Comparison of ENCODE assay signal across 22 cellular contexts in genomic region chrX:131067846-131068745, GRCh38. TPM values are rescaled to one million over a fixed set of nuclear protein-coding genes. Genes with fewer than 3 reads are reported as not detected.
A peak's percentile ranks its signal among the peaks of the same experiment; 100 is the strongest.
DNase-seq lines count a peak whose midpoint lies in the region; ATAC-seq, FAIRE-seq and TF ChIP-seq lines count a peak whose summit lies in the region.
"Had no signal": no experiment of that assay in that cellular context is flagged by ENCODE, and none has a peak within 500 bp of the region (broad histone marks: within the 10 kb centered on the region; RNA-seq: fewer than 3 reads in every experiment).

No MANE protein-coding gene starts in this region.

- peak overlapping the region in 1 of 4 experiments; percentile 18; a peak in 1 of 7 replicates for H3K9ac ChIP-seq in H1 (replicated peaks in 1 of 4; ENCODE audit: extremely low read depth in 1 of 4, low read depth in 3 of 4, low read length in 3 of 4)

- H3K9me3 ChIP-seq in H1 (ENCODE audit: insufficient read depth in 2 of 2, low read depth in 1 of 2, low read length in 1 of 2) (no peaks in the 10 kb centered on the region), SJCRH30 (replicated peaks) (no peaks in the 10 kb centered on the region)
- H3K9me3 ChIP-seq: MG63 had no signal

- peaks cover 30% of the 10 kb centered on the region for H3K27me3 Mint-ChIP-seq in nephron progenitor cell (ENCODE audit: low read depth, poor library complexity)

- H3K4me3 ChIP-seq in H7 (ENCODE audit: insufficient read depth, low read depth, low read length), result peak overlapping the region; percentile 50
- peak overlapping the region; percentile 51 to 75 (median 52) for H3K4me3 ChIP-seq in H1 (ENCODE audit: extremely low read depth in 1 of 4, insufficient read depth in 2 of 4, low read depth in 3 of 4, low read length in 4 of 4)
- H3K4me3 ChIP-seq in SJCRH30, result no peak overlapping the region
- H3K4me3 ChIP-seq: lung, MG63, skin epidermis had no signal

- 5% methylated on average over 14 of the region's 41 CpGs; no CpG with 5 or more reads in 1 of the 2 experiments for WGBS in H1 (ENCODE audit: extremely low coverage in 1 of 2, insufficient coverage in 1 of 2, insufficient read length in 1 of 2, insufficient replicate concordance in 2 of 2, low coverage in 1 of 2, low lambda C conversion rate in 2 of 2, missing lambda C conversion rate in 1 of 2), 2 experiments

- H3K56ac ChIP-seq in H1 (replicated peaks; ENCODE audit: insufficient read length, low read depth, low read length), result no peak overlapping the region

- H2BK20ac ChIP-seq in H1 (ENCODE audit: low read length), result peak overlapping the region; percentile 61; the same call in 1 of the 2 replicates

- no peak overlapping the region for H4K5ac ChIP-seq in H1 (ENCODE audit: insufficient read length, low read depth, low read length)

- peaks cover 63% of the 10 kb centered on the region for H3K27me3 ChIP-seq in H7 (ENCODE audit: control insufficient read depth, insufficient read depth, low read length)
- H3K27me3 ChIP-seq in H1 (replicated peaks in 1 of 4; ENCODE audit: control insufficient read depth in 3 of 4, extremely low read depth in 1 of 4, insufficient read depth in 3 of 4, low read length in 3 of 4), result peaks cover 8 to 48% (median 36%) of the 10 kb centered on the region in 4 experiments
- H3K27me3 ChIP-seq in SJCRH30, result no peaks in the 10 kb centered on the region
- H3K27me3 ChIP-seq: brain microvascular endothelial cell had no signal

- H3K23me2 ChIP-seq in H1 (ENCODE audit: low read depth, low read length), result peaks cover 13% of the 10 kb centered on the region

- no peaks in the 10 kb centered on the region for H3K9me3 Mint-ChIP-seq in nephron progenitor cell
- H3K9me3 Mint-ChIP-seq: activated T-helper 1 cell treated with anti-CD3 and anti-CD28 coated beads, Interleukin-12 subunit alpha, Interleukin-12 subunit beta, Interleukin-2, Interleukin-4 antibody, amounts not matched to agents 30 ng/mL and 10 ng/mL and 1 ng/mL, durations not matched to agents 14 hours and 24 hours and 36 hours; naive thymus-derived CD4-positive, alpha-beta T cell had no signal

- H3K79me1 ChIP-seq in H1 (ENCODE audit: low read depth, low read length), result no peaks in the 10 kb centered on the region

- FAIRE-seq in H1 (lab: Jason Lieb, UNC), result no peak

- 0 out of 2 replicates have a peak overlapping the region, but pooled peaks have one; percentile 80 for H2BK12ac ChIP-seq in H1 (ENCODE audit: low read depth, low read length)

- ATAC-seq in GM18502 (IDR thresholded peaks at IDR 0.05; ENCODE audit: poor library complexity, unreplicated experiment), result no peak
- ATAC-seq: foreskin keratinocyte; naive thymus-derived CD4-positive, alpha-beta T cell; Right ventricle myocardium inferior; T-helper 17 cell had no signal

- H3K27ac Mint-ChIP-seq in nephron progenitor cell, result no peak overlapping the region
- H3K27ac Mint-ChIP-seq: activated T-helper 1 cell treated with anti-CD3 and anti-CD28 coated beads, Interleukin-12 subunit alpha, Interleukin-12 subunit beta, Interleukin-2, Interleukin-4 antibody, amounts not matched to agents 30 ng/mL and 10 ng/mL and 1 ng/mL, durations not matched to agents 14 hours and 24 hours and 36 hours; naive thymus-derived CD4-positive, alpha-beta T cell; T-helper 17 cell had no signal

- no peak overlapping the region for H3K27ac ChIP-seq in H1 (ENCODE audit: low read depth, low read length)
- H3K27ac ChIP-seq in SJCRH30, result no peak overlapping the region
- H3K27ac ChIP-seq: 22Rv1, brain microvascular endothelial cell, epithelial cell of prostate, foreskin keratinocyte, skin epidermis had no signal

- H3K79me2 ChIP-seq in H1 (ENCODE audit: control insufficient read depth in 1 of 2, insufficient read depth in 2 of 2, low read length in 2 of 2), result no peaks in the 10 kb centered on the region

- CTCF ChIA-PET in H1 (lab: Charles Lee; ENCODE audit: partially characterized antibody), result interaction anchor here (0.6 to 2.0 kb wide), 18 partner anchors 8 to 614 kb away, joined by 3 to 11 read pairs (median 4); partner anchors contain the start of genes ARHGAP36 and IGSF1

- H2AK5ac ChIP-seq in H1 (ENCODE audit: low read depth, low read length), result no peak overlapping the region

- no peaks in the 10 kb centered on the region for H4K20me1 ChIP-seq in H1 (replicated peaks in 1 of 2; ENCODE audit: control insufficient read depth in 1 of 2, insufficient read depth in 2 of 2, low read length in 2 of 2)

- no peak for TF ChIP-seq RAD21 in H1 (IDR thresholded peaks at IDR 0.05 in 1 of 2, conservative IDR thresholded peaks at IDR 0.05 in 1 of 2; ENCODE audit: low read depth in 2 of 2, low read length in 2 of 2)

- no peak overlapping the region for H3K14ac ChIP-seq in H1 (ENCODE audit: insufficient read length)

- H3K4me1 ChIP-seq in H1 (replicated peaks in 1 of 4; ENCODE audit: control insufficient read depth in 3 of 4, insufficient read depth in 4 of 4, low read length in 3 of 4), result peaks cover 2 to 5% (median 3%) of the 10 kb centered on the region in 4 experiments; a peak in 6 of 7 replicates
- no peaks in the 10 kb centered on the region for H3K4me1 ChIP-seq in SJCRH30
- H3K4me1 ChIP-seq: foreskin keratinocyte had no signal

- H4K91ac ChIP-seq in H1 (replicated peaks; ENCODE audit: insufficient read length, low read length), result no peak overlapping the region

- H3K23ac ChIP-seq in H1 (ENCODE audit: insufficient read length), result no peak overlapping the region

- H3K18ac ChIP-seq in H1 (ENCODE audit: extremely low read depth, low read length), result peak overlapping the region; percentile 83

- no peak for TF ChIP-seq POLR2A in H1 (IDR thresholded peaks at IDR 0.05; ENCODE audit: control extremely low read depth in 1 of 2, low read depth in 2 of 2, low read length in 2 of 2)

- DNase-seq in DMS 273 (lab: John Stamatoyannopoulos, UW; ENCODE audit: unreplicated experiment) (peak; percentile 24), DMS 273 treated with DMSO at 0.1 percent for 48 hours (lab: John Stamatoyannopoulos, UW) (no peak), H7 (peak; percentile 91), H1 (ENCODE audit: low read depth in 1 of 2, low spot score in 2 of 2) (peak in 1 of 2 experiments; percentile 55), nephron progenitor cell (peak; percentile 60), SJCRH30 (no peak), foreskin melanocyte (no peak)
- DNase-seq: brain microvascular endothelial cell; foreskin keratinocyte; naive thymus-derived CD4-positive, alpha-beta T cell; NCI-H1436 treated with DMSO at 0.1 percent for 48 hours; T-helper 17 cell had no signal

- peaks cover 26% of the 10 kb centered on the region for H3K4me1 Mint-ChIP-seq in nephron progenitor cell

- H3K4ac ChIP-seq in H1 (replicated peaks; ENCODE audit: insufficient read length, low read depth, low read length), result no peak overlapping the region

- H2BK5ac ChIP-seq in H1 (ENCODE audit: low read depth, low read length), result no peak overlapping the region

- peak overlapping the region; percentile 46; the same call in 1 of the 2 replicates for H2BK15ac ChIP-seq in H1 (ENCODE audit: low read length)

- H2AFZ ChIP-seq in H1 (ENCODE audit: low read length), result peak overlapping the region; percentile 59; the same call in 1 of the 2 replicates

- POLR2A ChIA-PET in H1 (lab: Charles Lee; ENCODE audit: partially characterized antibody), result interaction anchor here (1.2 kb wide), 1 partner anchor 10 kb away, joined by 3 read pairs; the partner anchor contains the start of gene ARHGAP36

- no peak for TF ChIP-seq EP300 in H1 (IDR thresholded peaks at IDR 0.05; ENCODE audit: borderline replicate concordance in 1 of 2, low read depth in 2 of 2, low read length in 2 of 2)

- H3K36me3 ChIP-seq in H7 (replicated peaks; ENCODE audit: control insufficient read depth, insufficient read depth, low read length), result no peaks in the 10 kb centered on the region
- no peaks in the 10 kb centered on the region for H3K36me3 ChIP-seq in H1 (ENCODE audit: control insufficient read depth in 2 of 4, insufficient read depth in 4 of 4, low read length in 3 of 4)
- no peaks in the 10 kb centered on the region for H3K36me3 ChIP-seq in SJCRH30
- H3K36me3 ChIP-seq: brain microvascular endothelial cell, MG63 had no signal

- H3K4me2 ChIP-seq in H1 (ENCODE audit: insufficient read depth in 1 of 2, low read depth in 2 of 2, low read length in 2 of 2), result peak overlapping the region; percentile 97 to 100

- H2BK120ac ChIP-seq in H1 (replicated peaks; ENCODE audit: low read depth, low read length), result no peak overlapping the region

- TF ChIP-seq CTCF in H1 (IDR thresholded peaks at IDR 0.05; ENCODE audit: control extremely low read depth in 1 of 3, insufficient read depth in 1 of 3, low read depth in 1 of 3, low read length in 3 of 3) (no peak), nephron progenitor cell (IDR thresholded peaks at IDR 0.05) (no peak)

- H3K4me3 Mint-ChIP-seq in nephron progenitor cell, result no peak overlapping the region
- H3K4me3 Mint-ChIP-seq: activated T-helper 1 cell treated with anti-CD3 and anti-CD28 coated beads, Interleukin-12 subunit alpha, Interleukin-12 subunit beta, Interleukin-2, Interleukin-4 antibody, amounts not matched to agents 30 ng/mL and 10 ng/mL and 1 ng/mL, durations not matched to agents 14 hours and 24 hours and 36 hours; naive thymus-derived CD4-positive, alpha-beta T cell; T-helper 17 cell had no signal

- H3K36me3 Mint-ChIP-seq in nephron progenitor cell (ENCODE audit: low read depth), result no peaks in the 10 kb centered on the region
- H3K36me3 Mint-ChIP-seq: naive thymus-derived CD4-positive, alpha-beta T cell had no signal

- no peak overlapping the region for H4K8ac ChIP-seq in H1 (ENCODE audit: extremely low read depth, insufficient read depth, low read length)

RNA-seq across cellular contexts. Expression of gene ARHGAP36, which starts 9.9 kb away (rescaled TPM):
- 0.28 and 0.30 TPM in 2 replicates for total RNA-seq in H7 (2014; rRNA removed; shearing (Covaris generic))
- 0.32 and 0.63 TPM in 2 replicates for total RNA-seq in H1 (2021; fragmentation: NEBNext Ultra II Directional; extraction: Animal tissue kit (Norgen Biotek cat#: 25700))
- 0.30 and 0.38 TPM in 2 replicates for polyA plus RNA-seq in H1 (2011; rRNA removed)
- 0.56 TPM for polyA plus RNA-seq in H1 (2011; cell fraction: cytosol; rRNA removed)
- polyA plus RNA-seq in H1 (2011; cell fraction: nucleus; rRNA removed), result 0.56 TPM
- 0.46 to 0.72 TPM (median 0.63 TPM) in 4 replicates for polyA plus RNA-seq in H1 (2012, experiment 1 of 2)
- 0.18 TPM for polyA plus RNA-seq in H1 (2012, experiment 2 of 2)
- polyA plus RNA-seq in H1 (2013, experiment 1 of 2), result 0.30 TPM
- polyA plus RNA-seq in H1 (2013, experiment 2 of 2), result 0.24 TPM
- 0.41 and 0.69 TPM in 2 replicates for polyA minus RNA-seq in H1 (2011; rRNA and poly(A)+ RNA removed)
- polyA minus RNA-seq in H1 (2011; cell fraction: cytosol; rRNA and poly(A)+ RNA removed), result not detected
- not detected for polyA minus RNA-seq in H1 (2011; cell fraction: nucleus; rRNA and poly(A)+ RNA removed)
- total RNA-seq in SJCRH30 (2014; rRNA removed; shearing (Covaris generic)), result not detected in 2 replicates
- total RNA-seq: activated CD8-positive, alpha-beta memory T cell treated with anti-CD3 and anti-CD28 coated beads for 36 hours; activated T-helper 1 cell treated with anti-CD3 and anti-CD28 coated beads, Interleukin-12 subunit alpha, Interleukin-12 subunit beta, Interleukin-2, Interleukin-4 antibody, amounts not matched to agents 30 ng/mL and 10 ng/mL and 1 ng/mL, durations not matched to agents 14 hours and 24 hours and 36 hours; foreskin keratinocyte; HepG2; lung; naive thymus-derived CD4-positive, alpha-beta T cell; Right ventricle myocardium inferior; T-helper 17 cell had no signal
- polyA plus RNA-seq: foreskin keratinocyte; HepG2; lung; naive thymus-derived CD4-positive, alpha-beta T cell had no signal

Comparison
In these comparisons a context has a peak if more than half of its experiments do, and no peak if none do; other contexts are left out.
1. DNase-seq: peak in DMS 273 (single experiment), H7 (single experiment) and nephron progenitor cell (single experiment); none in DMS 273 treated with DMSO at 0.1 percent for 48 hours (single experiment), SJCRH30 (0 of 2) and foreskin melanocyte (single experiment).